Comparison of ENCODE assay signal across 9 cellular contexts in the genomic region with DNA sequence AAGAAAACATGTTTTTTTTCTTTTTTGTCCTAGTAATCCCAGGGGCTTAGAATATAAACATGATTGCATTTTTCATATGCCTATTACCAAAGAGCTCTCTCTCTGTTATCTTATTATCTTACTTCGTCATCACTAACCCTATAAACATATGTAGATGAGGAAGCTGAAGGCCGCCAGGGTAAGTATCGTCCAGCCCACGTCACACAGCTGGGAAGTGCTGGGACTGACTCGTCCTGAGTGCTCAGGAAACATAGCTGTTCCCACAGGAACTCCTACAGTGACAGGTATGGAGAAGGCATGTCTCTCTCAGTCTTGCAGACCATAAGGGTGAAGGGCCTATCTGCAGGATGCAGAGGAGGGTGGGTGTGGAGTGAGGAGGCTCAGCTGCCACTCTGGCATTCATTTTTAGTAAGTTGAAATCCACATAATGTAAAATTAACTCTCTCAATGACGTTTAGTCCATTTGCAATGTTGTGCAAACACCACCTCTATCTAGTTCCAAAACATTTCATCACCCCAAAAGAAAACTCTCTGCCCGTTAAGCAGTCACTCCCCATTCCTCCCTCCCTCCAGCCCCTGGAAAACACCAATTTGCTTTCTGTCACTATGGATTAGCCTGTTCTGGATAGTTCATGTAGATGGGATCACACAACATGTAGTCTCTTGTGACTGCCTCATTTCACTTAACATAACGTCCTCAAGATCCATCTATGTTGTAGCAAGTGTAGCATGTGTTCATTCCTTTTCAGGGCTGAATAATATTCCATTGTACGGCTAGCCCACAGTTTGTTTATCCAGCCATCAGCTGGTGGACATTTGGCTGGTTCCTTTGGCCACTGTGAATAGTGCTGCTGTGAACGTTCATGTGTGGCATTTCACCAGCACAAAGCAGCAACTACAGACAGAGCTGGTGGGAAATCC.
DNase-seq lines count a peak whose midpoint lies in the region; ATAC-seq and TF ChIP-seq lines count a peak whose summit lies in the region.
"Had no signal": no experiment of that assay in that cellular context is flagged by ENCODE, and none has a peak within 500 bp of the region (broad histone marks: within the 10 kb centered on the region; RNA-seq: fewer than 3 reads in every experiment).

No MANE protein-coding gene starts in this region.

- 0 out of 2 replicates have a peak, but pooled peaks cover 2% of the 10 kb centered on the region for H3K27me3 Mint-ChIP-seq in WTC11 (ENCODE audit: low read depth)

- no peak overlapping the region for H3K4me3 Mint-ChIP-seq in WTC11

- POLR2A ChIA-PET in WTC11 (lab: Charles Lee) = no interaction called here

- peak overlapping the region; percentile 53 for H3K27ac Mint-ChIP-seq in WTC11

- H3K9me3 Mint-ChIP-seq in WTC11 = peaks cover 15% of the 10 kb centered on the region

- ATAC-seq in Right ventricle myocardium inferior (peak; percentile 17), WTC11 (no peak), left cardiac atrium (peak in 1 of 2 donors; percentile 16), GM18498 (IDR thresholded peaks at IDR 0.05; ENCODE audit: unreplicated experiment) (no peak)

- H3K4me1 Mint-ChIP-seq in WTC11 = peaks cover 2% of the 10 kb centered on the region

- no peak for DNase-seq in Right ventricle myocardium inferior (ENCODE audit: missing footprints)
- no peak for DNase-seq in cardiac septum (ENCODE audit: low spot score)
- DNase-seq in WTC11 (ENCODE audit: low spot score) = no peak
- DNase-seq in left cardiac atrium = peak; percentile 58
- DNase-seq in midbrain (lab: John Stamatoyannopoulos, UW) = no peak
- no peak for DNase-seq in activated T-cell treated with anti-CD3 and anti-CD28 coated beads, Interleukin-2, amount 50 U/mL, for 48 hours
- DNase-seq in globus pallidus (ENCODE audit: low spot score) = no peak
- DNase-seq: effector memory CD4-positive, alpha-beta T cell had no signal

- CTCF ChIA-PET in WTC11 (lab: Charles Lee) = interaction anchor here (0.8 to 1.2 kb wide), 5 partner anchors 22 to 114 kb away, joined by 3 to 4 read pairs (median 3); no protein-coding TSS in a partner anchor

- peaks cover 4% of the 10 kb centered on the region; the same call in 1 of the 2 replicates for H3K36me3 Mint-ChIP-seq in WTC11

- intact Hi-C loops in Right ventricle myocardium inferior (cut with DNase I) = no loop called here
- intact Hi-C loops in cardiac septum (cut with DNase I) = no loop called here
- intact Hi-C loops in left cardiac atrium (cut with DNase I) = no loop called here

- TF ChIP-seq CTCF in WTC11 (IDR thresholded peaks at IDR 0.05) = no peak

TF ChIP-seq in WTC11, 78 proteins besides CTCF, POLR2A, EP300 and RAD21:
- no peak for TF ChIP-seq EMX1 (CRISPR knock-in tag; IDR thresholded peaks at IDR 0.05)
- no peak for TF ChIP-seq GRHL2 (CRISPR knock-in tag; IDR thresholded peaks at IDR 0.05; ENCODE audit: insufficient replicate concordance, severe bottlenecking)
- no peak for TF ChIP-seq FOXP1 (CRISPR knock-in tag; IDR thresholded peaks at IDR 0.05; ENCODE audit: borderline replicate concordance)
- no peak for TF ChIP-seq ZBTB21 (CRISPR knock-in tag; IDR thresholded peaks at IDR 0.05; ENCODE audit: borderline replicate concordance)
- TF ChIP-seq KAT7 (CRISPR knock-in tag; IDR thresholded peaks at IDR 0.05; ENCODE audit: borderline replicate concordance) = no peak
- no peak for TF ChIP-seq MXD4 (CRISPR knock-in tag; IDR thresholded peaks at IDR 0.05; ENCODE audit: borderline replicate concordance)
